ENCODE assay signal across 15 cellular contexts in the genomic region with DNA sequence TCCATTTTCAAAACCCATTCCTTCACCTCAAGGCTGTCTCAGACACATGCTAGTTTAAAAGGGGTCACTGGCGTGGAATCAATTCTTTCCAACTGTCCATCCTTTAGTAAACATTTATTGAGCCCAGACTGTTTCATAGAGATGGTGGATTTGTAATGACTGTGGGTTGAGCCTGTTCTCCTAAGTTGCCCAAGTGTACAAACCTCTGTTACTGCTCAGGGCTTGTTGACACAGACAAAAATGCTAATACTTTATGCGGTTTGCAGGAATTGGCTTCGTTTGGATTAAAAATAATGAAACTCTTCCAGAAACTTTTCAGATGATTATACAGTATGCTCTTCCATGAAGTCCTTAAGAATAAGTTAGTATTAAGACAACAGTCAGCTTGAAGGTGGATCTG.
DNase-seq lines count a peak whose midpoint lies in the region; ATAC-seq and TF ChIP-seq lines count a peak whose summit lies in the region.
"Had no signal": no experiment of that assay in that cellular context is flagged by ENCODE, and none has a peak within 500 bp of the region (broad histone marks: within the 10 kb centered on the region; RNA-seq: fewer than 3 reads in every experiment).

No MANE protein-coding gene starts in this region.

- H3K9ac ChIP-seq in IMR-90 (ENCODE audit: low read depth, low read length), result no peak overlapping the region

- peaks cover 3% of the 10 kb centered on the region for H3K9me1 ChIP-seq in IMR-90 (ENCODE audit: insufficient read depth, low read length)

- H3K4ac ChIP-seq in IMR-90 (ENCODE audit: low read depth, low read length), result no peak overlapping the region

- H3K36me3 ChIP-seq in right atrium auricular region (no peaks in the 10 kb centered on the region), IMR-90 (ENCODE audit: control insufficient read depth, insufficient read depth, low read length) (no peaks in the 10 kb centered on the region), upper lobe of right lung (no peaks in the 10 kb centered on the region)
- H3K36me3 ChIP-seq: HAP-1, uterus had no signal

- peaks cover 68% of the 10 kb centered on the region for H4K20me1 ChIP-seq in IMR-90 (ENCODE audit: insufficient read depth, low read length)

- H3K18ac ChIP-seq in IMR-90 (ENCODE audit: low read depth, low read length), result no peak overlapping the region

- WGBS in IMR-90 (ENCODE audit: extremely low coverage in 2 of 2, insufficient read length in 1 of 2), 2 experiments, result no CpG with 5 or more reads among the region's 3 CpGs

- H2AFZ ChIP-seq in IMR-90 (replicated peaks; ENCODE audit: low read length, poor library complexity), result no peak overlapping the region

- no peak overlapping the region for H2BK15ac ChIP-seq in IMR-90 (ENCODE audit: low read depth, low read length)

- no peak overlapping the region for H3K14ac ChIP-seq in IMR-90 (replicated peaks; ENCODE audit: low read depth, low read length)

- H3K23ac ChIP-seq in IMR-90 (ENCODE audit: low read depth, low read length), result peak overlapping the region; percentile 56; the same call in 1 of the 2 replicates

- H3K27ac ChIP-seq in right atrium auricular region (peak overlapping the region; percentile 81 to 84), IMR-90 (ENCODE audit: insufficient read depth, low read length) (no peak overlapping the region), upper lobe of right lung (no peak overlapping the region), caudate nucleus (ENCODE audit: low read depth, low read length) (no peak overlapping the region)
- H3K27ac ChIP-seq: psoas muscle, uterus, VCaP had no signal

- no peak overlapping the region for H2BK5ac ChIP-seq in IMR-90 (ENCODE audit: low read depth, low read length, poor library complexity, severe bottlenecking)

- H3K4me1 ChIP-seq in right atrium auricular region, result peaks cover 0 to 48% of the 10 kb centered on the region in 2 donors
- H3K4me1 ChIP-seq in IMR-90 (ENCODE audit: control insufficient read depth, insufficient read depth, low read length), result peaks cover 6% of the 10 kb centered on the region; the same call in 1 of the 2 replicates
- H3K4me1 ChIP-seq in upper lobe of right lung, result no peaks in the 10 kb centered on the region
- H3K4me1 ChIP-seq: HAP-1, uterus had no signal

- H4K8ac ChIP-seq in IMR-90 (ENCODE audit: low read depth in 2 of 2, low read length in 2 of 2), result no peak overlapping the region

- no peak overlapping the region for H4K5ac ChIP-seq in IMR-90 (ENCODE audit: low read depth, low read length)

- no peak overlapping the region for H3K56ac ChIP-seq in IMR-90 (ENCODE audit: extremely low read depth, insufficient read depth, low read length)

- H3K79me1 ChIP-seq in IMR-90 (ENCODE audit: low read depth in 1 of 2, low read length in 2 of 2), result peaks cover 44 to 86% of the 10 kb centered on the region in 2 experiments

- TF ChIP-seq RAD21 in IMR-90 (IDR thresholded peaks at IDR 0.05; ENCODE audit: low read length), result no peak

- intact Hi-C loops in cardiac septum (cut with DNase I), result loop anchor here (5.0 kb wide), 1 partner anchor 48 kb away; no protein-coding TSS in a partner anchor
- intact Hi-C loops in IMR-90 (cut with micrococcal nuclease), result no loop called here
- intact Hi-C loops in upper lobe of right lung (cut with DNase I), result no loop called here

- TF ChIP-seq POLR2A in IMR-90 (IDR thresholded peaks at IDR 0.05; ENCODE audit: low read depth, low read length), result no peak

- POLR2A ChIA-PET in IMR-90 (lab: Charles Lee; ENCODE audit: unreplicated experiment), result no interaction called here

- no TSS peak for BruUV-seq in IMR-90 (replicated peaks; lab: Mats Ljungman, UMichigan)

- DNase-seq in right atrium auricular region (ENCODE audit: low spot score), result no peak
- DNase-seq in cardiac septum (ENCODE audit: low spot score), result no peak
- DNase-seq in IMR-90, result peak; percentile 48
- DNase-seq in fibroblast of gingiva (ENCODE audit: low read depth), result peak; percentile 77
- no peak for DNase-seq in upper lobe of right lung
- DNase-seq in caudate nucleus (lab: John Stamatoyannopoulos, UW), result no peak
- no peak for DNase-seq in dermis blood vessel endothelial cell
- no peak for DNase-seq in HuH-7 (ENCODE audit: low spot score)
- DNase-seq: effector memory CD8-positive, alpha-beta T cell; EL; kidney glomerular epithelial cell; psoas muscle; uterus had no signal

- peak; percentile 78 for ATAC-seq in IMR-90 (ENCODE audit: low read depth)
- peak; percentile 41 for ATAC-seq in upper lobe of right lung
- ATAC-seq: effector memory CD8-positive, alpha-beta T cell; psoas muscle had no signal

- H3K27me3 ChIP-seq in right atrium auricular region (no peaks in the 10 kb centered on the region), IMR-90 (ENCODE audit: control insufficient read depth, insufficient read depth, low read length) (no peaks in the 10 kb centered on the region), upper lobe of right lung (no peaks in the 10 kb centered on the region)
- H3K27me3 ChIP-seq: uterus had no signal

- no peak overlapping the region for H2AK9ac ChIP-seq in IMR-90 (replicated peaks; ENCODE audit: low read depth, low read length, poor library complexity)

- H3K9me3 ChIP-seq in right atrium auricular region (no peaks in the 10 kb centered on the region), IMR-90 (ENCODE audit: control insufficient read depth, insufficient read depth, low read length) (no peaks in the 10 kb centered on the region), upper lobe of right lung (no peaks in the 10 kb centered on the region)
- H3K9me3 ChIP-seq: HAP-1, psoas muscle, uterus had no signal

- H3K4me3 ChIP-seq in right atrium auricular region, result no peak overlapping the region
- H3K4me3 ChIP-seq in IMR-90 (ENCODE audit: insufficient read depth, low read depth, low read length), result no peak overlapping the region
- H3K4me3 ChIP-seq in upper lobe of right lung, result no peak overlapping the region
- H3K4me3 ChIP-seq: HAP-1, psoas muscle, uterus had no signal

- in situ Hi-C loops in IMR-90 (cut with MboI; ENCODE audit: low sequenced_read_pairs), result no loop called here

- H2BK120ac ChIP-seq in IMR-90 (ENCODE audit: low read depth, low read length), result no peak overlapping the region

- CTCF ChIA-PET in IMR-90 (lab: Yijun Ruan, JAX), result no interaction called here

- no peak overlapping the region for H3K4me2 ChIP-seq in IMR-90 (ENCODE audit: low read depth, low read length)

- H2AK5ac ChIP-seq in IMR-90 (ENCODE audit: low read depth, low read length), result no peak overlapping the region

- H2BK20ac ChIP-seq in IMR-90 (ENCODE audit: low read depth, low read length), result no peak overlapping the region

- no peak overlapping the region for H4K91ac ChIP-seq in IMR-90 (ENCODE audit: insufficient read depth, low read depth, low read length)

- dilution Hi-C loops in IMR-90 (cut with HindIII; ENCODE audit: low sequenced_read_pairs, unreplicated experiment), result no loop called here

- TF ChIP-seq CTCF in right atrium auricular region (IDR thresholded peaks at IDR 0.05), result no peak
- TF ChIP-seq CTCF in IMR-90 (conservative IDR thresholded peaks at IDR 0.05; ENCODE audit: low read depth, low read length), result no peak
- TF ChIP-seq CTCF in upper lobe of right lung (IDR thresholded peaks at IDR 0.05), result no peak

TF ChIP-seq in IMR-90, 13 proteins besides CTCF, POLR2A, EP300 and RAD21:
- TF ChIP-seq RCOR1 (IDR thresholded peaks at IDR 0.05; ENCODE audit: insufficient replicate concordance, low read length) (no peak), FOS (IDR thresholded peaks at IDR 0.05; ENCODE audit: low read depth, low read length) (no peak), CEBPB (IDR thresholded peaks at IDR 0.05; ENCODE audit: low read depth, low read length) (no peak), CHD1 (IDR thresholded peaks at IDR 0.05; ENCODE audit: low read depth, low read length) (no peak), RFX5 (IDR thresholded peaks at IDR 0.05; ENCODE audit: low read depth, low read length) (no peak), NFE2L2 (IDR thresholded peaks at IDR 0.05; ENCODE audit: low read depth, low read length) (no peak), MXI1 (IDR thresholded peaks at IDR 0.05; ENCODE audit: borderline replicate concordance, low read depth, low read length) (no peak), MAFK (IDR thresholded peaks at IDR 0.05; ENCODE audit: low read depth, low read length) (no peak), SMC3 (IDR thresholded peaks at IDR 0.05; ENCODE audit: low read depth, low read length) (no peak), MAZ (IDR thresholded peaks at IDR 0.05; ENCODE audit: borderline replicate concordance, low read depth, low read length) (no peak), BHLHE40 (IDR thresholded peaks at IDR 0.05; ENCODE audit: low read depth, low read length) (no peak)
- TF ChIP-seq, protein P1, sequence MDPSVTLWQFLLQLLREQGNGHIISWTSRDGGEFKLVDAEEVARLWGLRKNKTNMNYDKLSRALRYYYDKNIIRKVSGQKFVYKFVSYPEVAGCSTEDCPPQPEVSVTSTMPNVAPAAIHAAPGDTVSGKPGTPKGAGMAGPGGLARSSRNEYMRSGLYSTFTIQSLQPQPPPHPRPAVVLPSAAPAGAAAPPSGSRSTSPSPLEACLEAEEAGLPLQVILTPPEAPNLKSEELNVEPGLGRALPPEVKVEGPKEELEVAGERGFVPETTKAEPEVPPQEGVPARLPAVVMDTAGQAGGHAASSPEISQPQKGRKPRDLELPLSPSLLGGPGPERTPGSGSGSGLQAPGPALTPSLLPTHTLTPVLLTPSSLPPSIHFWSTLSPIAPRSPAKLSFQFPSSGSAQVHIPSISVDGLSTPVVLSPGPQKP (IDR thresholded peaks at IDR 0.05; ENCODE audit: borderline replicate concordance, low read depth, low read length), result no peak
- TF ChIP-seq, protein P2, sequence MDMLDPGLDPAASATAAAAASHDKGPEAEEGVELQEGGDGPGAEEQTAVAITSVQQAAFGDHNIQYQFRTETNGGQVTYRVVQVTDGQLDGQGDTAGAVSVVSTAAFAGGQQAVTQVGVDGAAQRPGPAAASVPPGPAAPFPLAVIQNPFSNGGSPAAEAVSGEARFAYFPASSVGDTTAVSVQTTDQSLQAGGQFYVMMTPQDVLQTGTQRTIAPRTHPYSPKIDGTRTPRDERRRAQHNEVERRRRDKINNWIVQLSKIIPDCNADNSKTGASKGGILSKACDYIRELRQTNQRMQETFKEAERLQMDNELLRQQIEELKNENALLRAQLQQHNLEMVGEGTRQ (IDR thresholded peaks at IDR 0.05; ENCODE audit: low read depth, low read length), result no peak

Comparison
In these comparisons a context has a peak if more than half of its experiments do, and no peak if none do; other contexts are left out.
1. DNase-seq: peak in IMR-90 (single experiment) and fibroblast of gingiva (single experiment); none in right atrium auricular region (single experiment), cardiac septum (single experiment), upper lobe of right lung (single experiment), caudate nucleus (0 of 61), dermis blood vessel endothelial cell (single experiment) and HuH-7 (single experiment).
2. H3K27ac ChIP-seq: peak in right atrium auricular region (2 of 2); none in IMR-90 (single experiment), upper lobe of right lung (single experiment) and caudate nucleus (single experiment).